22 cellular contexts compared by ENCODE assay signal in genomic region chr2:111675419-111676194, GRCh38.
A peak's percentile ranks its signal among the peaks of the same experiment; 100 is the strongest.
DNase-seq lines count a peak whose midpoint lies in the region; ATAC-seq, FAIRE-seq and TF ChIP-seq lines count a peak whose summit lies in the region.
"Had no signal": no experiment of that assay in that cellular context is flagged by ENCODE, and none has a peak within 500 bp of the region (broad histone marks: within the 10 kb centered on the region; RNA-seq: fewer than 3 reads in every experiment).

No MANE protein-coding gene starts in this region.

- H3K36me3 Mint-ChIP-seq in HFFc6 (ENCODE audit: low read depth): no peaks in the 10 kb centered on the region
- H3K36me3 Mint-ChIP-seq in mesothelial cell of epicardium: peaks cover 2% of the 10 kb centered on the region

- H3K4me3 Mint-ChIP-seq in HFFc6 (peak overlapping the region; percentile 83), mesothelial cell of epicardium (no peak overlapping the region)
- H3K4me3 Mint-ChIP-seq: WTC11 had no signal

- TF ChIP-seq POLR2A in tibial nerve (IDR thresholded peaks at IDR 0.05): no peak

- WGBS in tibial nerve, 2 donors: 73 to 78% methylated on average over 10 of the region's 10 CpGs

- ATAC-seq in GM21717 (IDR thresholded peaks at IDR 0.05; ENCODE audit: unreplicated experiment): no peak
- ATAC-seq: Panc1, WTC11 had no signal

- peaks cover 51% of the 10 kb centered on the region for H3K4me1 Mint-ChIP-seq in HFFc6 (ENCODE audit: low read depth)
- peaks cover 34% of the 10 kb centered on the region for H3K4me1 Mint-ChIP-seq in mesothelial cell of epicardium

- no peaks in the 10 kb centered on the region for H3K27me3 ChIP-seq in tibial nerve
- H3K27me3 ChIP-seq: BE2C, ovary, testis had no signal

- H3K9me3 Mint-ChIP-seq in HFFc6 (no peaks in the 10 kb centered on the region), mesothelial cell of epicardium (no peaks in the 10 kb centered on the region)

- FAIRE-seq in GM19239 (lab: Jason Lieb, UNC): no peak
- FAIRE-seq: GM18507 had no signal

- peaks cover 0 to 26% (median 4%) of the 10 kb centered on the region in 4 donors for H3K4me1 ChIP-seq in tibial nerve
- H3K4me1 ChIP-seq: BE2C, testis had no signal

- DNase-seq in CD1c-positive myeloid dendritic cell (ENCODE audit: extremely low spot score) (peak; percentile 47), HFFc6 (no peak), SKM-1 (lab: John Stamatoyannopoulos, UW; ENCODE audit: unreplicated experiment) (peak; percentile 41), mesothelial cell of epicardium (ENCODE audit: low spot score in 2 of 2, unreplicated experiment in 2 of 2) (no peak), NCI-H1417 (lab: John Stamatoyannopoulos, UW) (no peak), tibial nerve (ENCODE audit: low spot score in 2 of 2) (no peak), GM19239 (ENCODE audit: insufficient read length, low spot score) (no peak)
- DNase-seq: amygdala; BE2C; central memory CD4-positive, alpha-beta T cell; DMS153; hypothalamus; kidney glomerular epithelial cell; NCI-H510A treated with DMSO at 0.1 percent for 48 hours; ovary; stimulated activated CD4-positive, alpha-beta T cell treated with anti-CD3 and anti-CD28 coated beads, Interleukin-4, amount 100 ng/mL, for 24 hours; stimulated activated CD8-positive, alpha-beta memory T cell treated with anti-CD3 and anti-CD28 coated beads, Interleukin-4, amount 100 ng/mL, for 48 hours; testis had no signal

- H3K36me3 ChIP-seq in tibial nerve: no peaks in the 10 kb centered on the region
- H3K36me3 ChIP-seq: BE2C, ovary had no signal

- no peaks in the 10 kb centered on the region for H3K27me3 Mint-ChIP-seq in HFFc6 (ENCODE audit: insufficient read depth)
- no peaks in the 10 kb centered on the region for H3K27me3 Mint-ChIP-seq in mesothelial cell of epicardium (ENCODE audit: low read depth)

- no peak for TF ChIP-seq EP300 in tibial nerve (IDR thresholded peaks at IDR 0.05)

- no peaks in the 10 kb centered on the region for H3K9me3 ChIP-seq in tibial nerve
- H3K9me3 ChIP-seq: BE2C, ovary, testis had no signal

- H3K27ac Mint-ChIP-seq in HFFc6: no peak overlapping the region
- H3K27ac Mint-ChIP-seq in mesothelial cell of epicardium: peak overlapping the region; percentile 74
- H3K27ac Mint-ChIP-seq: WTC11 had no signal

- TF ChIP-seq CTCF in HFFc6 (IDR thresholded peaks at IDR 0.05): no peak
- no peak for TF ChIP-seq CTCF in mesothelial cell of epicardium (IDR thresholded peaks at IDR 0.05; ENCODE audit: unreplicated experiment)
- no peak for TF ChIP-seq CTCF in tibial nerve (IDR thresholded peaks at IDR 0.05)

- peak overlapping the region in 1 of 4 donors; percentile 4 for H3K27ac ChIP-seq in tibial nerve
- H3K27ac ChIP-seq: ovary, testis had no signal

- no peak overlapping the region for H3K4me3 ChIP-seq in tibial nerve
- H3K4me3 ChIP-seq: ovary, testis had no signal

Comparison
In these comparisons a context has a peak if more than half of its experiments do, and no peak if none do; other contexts are left out.
1. DNase-seq: peak in CD1c-positive myeloid dendritic cell (single experiment) and SKM-1 (single experiment); none in HFFc6 (single experiment), mesothelial cell of epicardium (0 of 2), NCI-H1417 (0 of 3), tibial nerve (0 of 2) and GM19239 (single experiment).